18 cellular contexts compared by ENCODE assay signal in the genomic region with DNA sequence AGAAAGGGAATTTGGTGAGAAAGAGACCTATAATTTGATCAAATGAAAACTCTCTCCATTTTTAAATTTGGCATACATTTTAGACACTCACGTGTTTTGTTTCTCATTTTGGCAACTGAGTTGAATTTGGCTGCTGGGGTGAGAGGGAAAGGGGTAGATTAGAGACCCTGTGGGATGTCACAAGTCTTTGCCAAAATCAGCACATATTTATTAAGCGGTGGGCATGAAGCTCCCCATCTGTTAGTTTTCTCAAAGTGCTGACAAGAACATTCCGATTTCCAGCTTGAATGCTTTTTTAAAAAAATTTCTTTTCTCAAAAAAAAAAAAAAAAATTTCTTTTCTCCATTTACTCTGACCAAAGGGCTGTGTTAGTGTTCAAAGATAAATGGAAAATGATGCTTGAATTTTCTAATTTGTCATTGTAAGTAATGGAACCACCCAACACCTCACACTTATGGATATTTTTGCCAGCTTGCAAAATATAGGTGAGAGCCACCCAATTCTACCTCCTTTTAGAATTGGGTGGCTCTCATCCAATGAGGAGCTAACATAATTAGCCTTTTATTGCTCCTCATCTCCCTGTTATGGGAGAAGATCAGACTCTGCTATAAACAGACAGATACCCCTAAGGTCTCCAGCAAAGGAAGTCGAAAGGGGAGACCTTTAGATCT.
DNase-seq lines count a peak whose midpoint lies in the region; ATAC-seq, FAIRE-seq and TF ChIP-seq lines count a peak whose summit lies in the region.
"Had no signal": no experiment of that assay in that cellular context is flagged by ENCODE, and none has a peak within 500 bp of the region (broad histone marks: within the 10 kb centered on the region; RNA-seq: fewer than 3 reads in every experiment).

No MANE protein-coding gene starts in this region.

- in situ Hi-C loops in K562 (cut with MboI), result no loop called here

- H3K9me3 ChIP-seq in heart right ventricle (peaks cover 0 to 7% (median 0%) of the 10 kb centered on the region in 11 donors), K562 (replicated peaks; ENCODE audit: control insufficient read depth, insufficient read depth, low read depth, low read length) (no peaks in the 10 kb centered on the region), hepatocyte (ENCODE audit: low read depth) (no peaks in the 10 kb centered on the region), tibial artery (no peaks in the 10 kb centered on the region), BE2C (no peaks in the 10 kb centered on the region)
- H3K9me3 ChIP-seq: BLaER1 had no signal

- POLR2A ChIA-PET in K562 (lab: Yijun Ruan, JAX), result no interaction called here

- H3K79me2 ChIP-seq in K562 (ENCODE audit: control insufficient read depth, insufficient read depth, low read length) (no peaks in the 10 kb centered on the region), hepatocyte (no peaks in the 10 kb centered on the region)

- peaks cover 0 to 18% (median 0%) of the 10 kb centered on the region in 9 donors for H3K4me1 ChIP-seq in heart right ventricle
- no peaks in the 10 kb centered on the region for H3K4me1 ChIP-seq in K562 (replicated peaks in 1 of 2; ENCODE audit: control insufficient read depth in 2 of 2, insufficient read depth in 2 of 2, low read length in 2 of 2)
- peaks cover 4% of the 10 kb centered on the region for H3K4me1 ChIP-seq in hepatocyte (ENCODE audit: insufficient read depth)
- H3K4me1 ChIP-seq in tibial artery, result peaks cover 0 to 33% (median 4%) of the 10 kb centered on the region in 4 donors
- H3K4me1 ChIP-seq in BE2C, result no peaks in the 10 kb centered on the region

- H4K20me1 ChIP-seq in K562 (replicated peaks; ENCODE audit: control insufficient read depth, insufficient read depth, low read length), result no peaks in the 10 kb centered on the region
- no peaks in the 10 kb centered on the region for H4K20me1 ChIP-seq in hepatocyte (ENCODE audit: insufficient read depth, poor library complexity, severe bottlenecking)
- H4K20me1 ChIP-seq: BLaER1 had no signal

- no TSS peak for BruUV-seq in K562 (replicated peaks; lab: Mats Ljungman, UMichigan)

- H3K4me3 ChIP-seq in heart right ventricle, result no peak overlapping the region
- no peak overlapping the region for H3K4me3 ChIP-seq in K562
- no peak overlapping the region for H3K4me3 ChIP-seq in hepatocyte
- no peak overlapping the region for H3K4me3 ChIP-seq in tibial artery
- H3K4me3 ChIP-seq in BE2C (ENCODE audit: low read depth, low read length), result no peak overlapping the region
- H3K4me3 ChIP-seq: BLaER1 had no signal

- TF ChIP-seq RAD21 in K562 (CRISPR knock-in tag; conservative IDR thresholded peaks at IDR 0.05 in 1 of 2, IDR thresholded peaks at IDR 0.05 in 1 of 2), result no peak

- CTCF ChIA-PET in K562 (lab: Yijun Ruan, JAX; ENCODE audit: low intra/inter-chr PET ratio), result no interaction called here

- no peak for TF ChIP-seq EP300 in K562 (IDR thresholded peaks at IDR 0.05; ENCODE audit: low read length)

- H3K4me2 ChIP-seq in K562 (ENCODE audit: insufficient read depth, low read length), result no peak overlapping the region
- no peak overlapping the region for H3K4me2 ChIP-seq in hepatocyte
- H3K4me2 ChIP-seq: BLaER1 had no signal

- no peak for TF ChIP-seq POLR2A in K562 (conservative IDR thresholded peaks at IDR 0.05)

- FAIRE-seq in K562 (lab: Jason Lieb, UNC) (no peak), GM19239 (lab: Jason Lieb, UNC) (no peak)
- FAIRE-seq: A204.1, endometrium, GM12892 had no signal

- TF ChIP-seq CTCF in heart right ventricle (IDR thresholded peaks at IDR 0.05) (no peak), K562 (IDR thresholded peaks at IDR 0.05 in 2 of 3, conservative IDR thresholded peaks at IDR 0.05 in 1 of 3; ENCODE audit: insufficient read depth in 2 of 3, low read depth in 1 of 3, low read length in 3 of 3) (no peak), hepatocyte (IDR thresholded peaks at IDR 0.05; ENCODE audit: poor library complexity) (no peak), tibial artery (IDR thresholded peaks at IDR 0.05) (no peak), BE2C (IDR thresholded peaks at IDR 0.05; ENCODE audit: low read depth, low read length) (no peak)

- H3K9ac ChIP-seq in K562 (ENCODE audit: insufficient read depth in 1 of 2, low read depth in 2 of 2, low read length in 2 of 2), result no peak overlapping the region
- H3K9ac ChIP-seq: BLaER1 had no signal

- intact Hi-C loops in Right ventricle myocardium inferior (cut with DNase I) (no loop called here), heart right ventricle (cut with DNase I) (no loop called here), K562 (cut with micrococcal nuclease) (no loop called here), tibial artery (cut with DNase I; ENCODE audit: low total_unique reads) (no loop called here)

- H3K9me2 ChIP-seq in hepatocyte (replicated peaks; ENCODE audit: insufficient read depth), result no peaks in the 10 kb centered on the region

- no peaks in the 10 kb centered on the region for H3K9me1 ChIP-seq in K562 (ENCODE audit: control insufficient read depth, insufficient read depth, low read length)

- no peak for DNase-seq in Right ventricle myocardium inferior (ENCODE audit: missing footprints)
- DNase-seq in heart right ventricle, result no peak
- DNase-seq in K562 (ENCODE audit: extremely low read depth in 1 of 4, low spot score in 3 of 4), result no peak
- DNase-seq in hepatocyte (ENCODE audit: low spot score), result no peak
- no peak for DNase-seq in tibial artery
- DNase-seq in GM19239 (ENCODE audit: insufficient read length, low spot score), result no peak
- no peak for DNase-seq in BE2C
- DNase-seq: activated CD4-positive, alpha-beta T cell treated with anti-CD3 and anti-CD28 coated beads, Interleukin-2, amount 50 U/mL, for 48 hours; activated effector memory CD4-positive, alpha-beta T cell treated with anti-CD3 and anti-CD28 coated beads, Interleukin-2, amount 50 U/mL, for 16 hours; NCI-H1417 treated with DMSO at 0.1 percent for 48 hours; NCI-H526; stimulated activated CD4-positive, alpha-beta T cell treated with anti-CD3 and anti-CD28 coated beads, Interleukin-4, amount 100 ng/mL, for 4 hours; T-helper 9 cell had no signal

- ATAC-seq in Right ventricle myocardium inferior (peak; percentile 74), heart right ventricle (no peak), K562 (no peak), GM21737 (IDR thresholded peaks at IDR 0.05; ENCODE audit: unreplicated experiment) (no peak)

- H3K36me3 ChIP-seq in heart right ventricle (no peaks in the 10 kb centered on the region), K562 (ENCODE audit: control insufficient read depth, insufficient read depth, low read length) (no peaks in the 10 kb centered on the region), hepatocyte (replicated peaks; ENCODE audit: insufficient read depth, low read depth) (no peaks in the 10 kb centered on the region), tibial artery (no peaks in the 10 kb centered on the region), BE2C (no peaks in the 10 kb centered on the region)
- H3K36me3 ChIP-seq: BLaER1 had no signal

- H2AFZ ChIP-seq in K562 (ENCODE audit: low read depth, low read length) (no peak overlapping the region), hepatocyte (no peak overlapping the region)

- H3K27me3 ChIP-seq in heart right ventricle (no peaks in the 10 kb centered on the region), K562 (ENCODE audit: control insufficient read depth in 2 of 2, insufficient read depth in 2 of 2, low read length in 2 of 2) (no peaks in the 10 kb centered on the region), hepatocyte (no peaks in the 10 kb centered on the region), tibial artery (no peaks in the 10 kb centered on the region), BE2C (no peaks in the 10 kb centered on the region)
- H3K27me3 ChIP-seq: BLaER1 had no signal

- 79% methylated on average over 4 of the region's 4 CpGs for WGBS in heart right ventricle, 2 donors
- WGBS in K562 (ENCODE audit: insufficient coverage, low coverage, missing lambda C conversion rate), result 68% methylated on average over 4 of the region's 4 CpGs
- WGBS in hepatocyte (ENCODE audit: low lambda C conversion rate, missing lambda C conversion rate), result 87% methylated on average over 4 of the region's 4 CpGs

- H3K27ac ChIP-seq in heart right ventricle (peak overlapping the region in 1 of 10 donors; percentile 16), K562 (ENCODE audit: extremely low read depth, low read depth, low read length) (no peak overlapping the region), hepatocyte (peak overlapping the region; percentile 15), tibial artery (peak overlapping the region; percentile 56 to 73)
- H3K27ac ChIP-seq: BLaER1 had no signal

TF ChIP-seq in K562, 482 proteins besides CTCF, POLR2A, EP300 and RAD21:
- TF ChIP-seq ARHGAP35 (IDR thresholded peaks at IDR 0.05; ENCODE audit: partially characterized antibody) (no peak), XRCC5 (IDR thresholded peaks at IDR 0.05; ENCODE audit: low read depth, low read length) (no peak), MAFF (IDR thresholded peaks at IDR 0.05; ENCODE audit: low read length) (peak; percentile 67), SMARCC2 (IDR thresholded peaks at IDR 0.05; ENCODE audit: low read depth) (no peak), MAFG (tag; conservative IDR thresholded peaks at IDR 0.05) (peak; percentile 55), ZNF316 (IDR thresholded peaks at IDR 0.05) (peak; percentile 74), TBP (optimal IDR thresholded peaks at IDR 0.05; ENCODE audit: low read depth, low read length) (no peak), KAT2B (IDR thresholded peaks at IDR 0.05; ENCODE audit: low read depth, low read length) (no peak), C11orf30 (IDR thresholded peaks at IDR 0.05; ENCODE audit: low read depth) (peak; percentile 61), MAFK (IDR thresholded peaks at IDR 0.05; ENCODE audit: low read length) (0 out of 2 replicates have a peak, but pooled peaks have one; percentile 27)
- TF ChIP-seq, protein P1, sequence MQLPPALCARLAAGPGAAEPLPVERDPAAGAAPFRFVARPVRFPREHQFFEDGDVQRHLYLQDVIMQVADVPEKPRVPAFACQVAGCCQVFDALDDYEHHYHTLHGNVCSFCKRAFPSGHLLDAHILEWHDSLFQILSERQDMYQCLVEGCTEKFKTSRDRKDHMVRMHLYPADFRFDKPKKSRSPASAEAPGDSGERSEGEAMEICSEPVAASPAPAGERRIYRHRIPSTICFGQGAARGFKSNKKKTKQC (CRISPR knock-in tag; IDR thresholded peaks at IDR 0.05), result no peak
- TF ChIP-seq, protein P2, sequence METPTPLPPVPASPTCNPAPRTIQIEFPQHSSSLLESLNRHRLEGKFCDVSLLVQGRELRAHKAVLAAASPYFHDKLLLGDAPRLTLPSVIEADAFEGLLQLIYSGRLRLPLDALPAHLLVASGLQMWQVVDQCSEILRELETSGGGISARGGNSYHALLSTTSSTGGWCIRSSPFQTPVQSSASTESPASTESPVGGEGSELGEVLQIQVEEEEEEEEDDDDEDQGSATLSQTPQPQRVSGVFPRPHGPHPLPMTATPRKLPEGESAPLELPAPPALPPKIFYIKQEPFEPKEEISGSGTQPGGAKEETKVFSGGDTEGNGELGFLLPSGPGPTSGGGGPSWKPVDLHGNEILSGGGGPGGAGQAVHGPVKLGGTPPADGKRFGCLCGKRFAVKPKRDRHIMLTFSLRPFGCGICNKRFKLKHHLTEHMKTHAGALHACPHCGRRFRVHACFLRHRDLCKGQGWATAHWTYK (CRISPR knock-in tag; IDR thresholded peaks at IDR 0.05), result no peak
